ENCODE assay signal across 9 cellular contexts in genomic region chr7:156616269-156617202, GRCh38. TPM values are rescaled to one million over a fixed set of nuclear protein-coding genes. Genes with fewer than 3 reads are reported as not detected.
DNase-seq lines count a peak whose midpoint lies in the region; ATAC-seq and TF ChIP-seq lines count a peak whose summit lies in the region.
"Had no signal": no experiment of that assay in that cellular context is flagged by ENCODE, and none has a peak within 500 bp of the region (broad histone marks: within the 10 kb centered on the region; RNA-seq: fewer than 3 reads in every experiment).

No MANE protein-coding gene starts in this region.

- intact Hi-C loops in activated CD4-positive, alpha-beta memory T cell treated with anti-CD3 and anti-CD28 coated beads for 36 hours (cut with micrococcal nuclease): no loop called here
- intact Hi-C loops in right cardiac atrium (cut with DNase I) (no loop called here), ovary (cut with DNase I) (no loop called here)

- peak overlapping the region; percentile 22 for H3K4me3 Mint-ChIP-seq in activated CD4-positive, alpha-beta memory T cell treated with anti-CD3 and anti-CD28 coated beads for 36 hours
- H3K4me3 Mint-ChIP-seq: activated naive CD4-positive, alpha-beta T cell treated with anti-CD3 and anti-CD28 coated beads, Interleukin-2, amount 50 U/mL, for 24 hours had no signal

- peaks cover 26% of the 10 kb centered on the region for H3K4me1 Mint-ChIP-seq in activated CD4-positive, alpha-beta memory T cell treated with anti-CD3 and anti-CD28 coated beads for 36 hours (ENCODE audit: low read depth)

- no peaks in the 10 kb centered on the region for H3K36me3 ChIP-seq in ovary

- peak; percentile 45 for ATAC-seq in GM18502 (IDR thresholded peaks at IDR 0.05; ENCODE audit: poor library complexity, unreplicated experiment)
- peak; percentile 47 to 70 for ATAC-seq in right cardiac atrium
- no peak for ATAC-seq in GM19395 (IDR thresholded peaks at IDR 0.05; ENCODE audit: unreplicated experiment)

- no peaks in the 10 kb centered on the region for H3K9me3 ChIP-seq in right cardiac atrium (ENCODE audit: control insufficient read depth, low read length)
- peaks cover 0 to 7% of the 10 kb centered on the region in 2 donors for H3K9me3 ChIP-seq in ovary

- no peak for TF ChIP-seq EP300 in ovary (IDR thresholded peaks at IDR 0.05)

- H3K9me3 Mint-ChIP-seq in activated CD4-positive, alpha-beta memory T cell treated with anti-CD3 and anti-CD28 coated beads for 36 hours: peaks cover 6% of the 10 kb centered on the region

- no peak overlapping the region for H3K27ac Mint-ChIP-seq in activated CD4-positive, alpha-beta memory T cell treated with anti-CD3 and anti-CD28 coated beads for 36 hours
- H3K27ac Mint-ChIP-seq: activated naive CD4-positive, alpha-beta T cell treated with anti-CD3 and anti-CD28 coated beads, Interleukin-2, amount 50 U/mL, for 24 hours had no signal

- H3K27me3 ChIP-seq in right cardiac atrium (ENCODE audit: control insufficient read depth, insufficient read depth): no peaks in the 10 kb centered on the region
- H3K27me3 ChIP-seq in ovary: no peaks in the 10 kb centered on the region

- H3K4me1 ChIP-seq in right cardiac atrium (ENCODE audit: control insufficient read depth, insufficient read depth, low read length) (no peaks in the 10 kb centered on the region), ovary (ENCODE audit: insufficient read depth) (no peaks in the 10 kb centered on the region)

- TF ChIP-seq POLR2A in ovary (IDR thresholded peaks at IDR 0.05): no peak

- 5% methylated on average over 92 of the region's 92 CpGs for WGBS in right cardiac atrium
- WGBS in ovary, 3 donors: 6 to 15% (median 9%) methylated on average over 63 to 91 of the region's 92 CpGs

- peak; percentile 28 for DNase-seq in activated CD4-positive, alpha-beta memory T cell treated with anti-CD3 and anti-CD28 coated beads for 36 hours
- DNase-seq in right cardiac atrium: peak in 2 of 3 donors; percentile 23 to 40
- DNase-seq in ovary: no peak
- no peak for DNase-seq in occipital lobe (lab: John Stamatoyannopoulos, UW)
- no peak for DNase-seq in ureter (ENCODE audit: low spot score)
- no peak for DNase-seq in NCI-H1417 (lab: John Stamatoyannopoulos, UW)

- no peaks in the 10 kb centered on the region for H3K36me3 Mint-ChIP-seq in activated CD4-positive, alpha-beta memory T cell treated with anti-CD3 and anti-CD28 coated beads for 36 hours
- H3K36me3 Mint-ChIP-seq: activated naive CD4-positive, alpha-beta T cell treated with anti-CD3 and anti-CD28 coated beads, Interleukin-2, amount 50 U/mL, for 24 hours had no signal

- H3K4me3 ChIP-seq in right cardiac atrium (ENCODE audit: low read length) (peak overlapping the region; percentile 62), ovary (peak overlapping the region; percentile 9)

- CTCF ChIA-PET in activated CD4-positive, alpha-beta memory T cell treated with anti-CD3 and anti-CD28 coated beads for 36 hours (lab: Charles Lee): no interaction called here

- TF ChIP-seq CTCF in ovary (IDR thresholded peaks at IDR 0.05): no peak

- peaks cover 40% of the 10 kb centered on the region for H3K27me3 Mint-ChIP-seq in activated CD4-positive, alpha-beta memory T cell treated with anti-CD3 and anti-CD28 coated beads for 36 hours

- POLR2A ChIA-PET in activated CD4-positive, alpha-beta memory T cell treated with anti-CD3 and anti-CD28 coated beads for 36 hours (lab: Charles Lee): no interaction called here

- H3K27ac ChIP-seq in right cardiac atrium (ENCODE audit: low read length) (no peak overlapping the region), ovary (no peak overlapping the region)

RNA-seq across cellular contexts. Expression of gene RNF32, which starts 24.0 kb away (rescaled TPM):
- 1 to 10 TPM; 1.4 to 2.6 TPM for total RNA-seq in activated CD4-positive, alpha-beta memory T cell treated with anti-CD3 and anti-CD28 coated beads for 36 hours
- 1 to 10 TPM in 1 of 4 donors, under 1 TPM in 3; 0.47 to 1.3 (median 0.54) TPM for total RNA-seq in right cardiac atrium
- polyA plus RNA-seq in right cardiac atrium: 0.48 TPM
- 1 to 10 TPM in 5 of 7 donors, under 1 TPM in 2; 0.72 to 2.0 (median 1.6) TPM for total RNA-seq in ovary
- 1 to 10 TPM in 1 of 2 donors, under 1 TPM in 1; 0.93 to 2.3 TPM for polyA plus RNA-seq in ovary
- total RNA-seq in occipital lobe: 2.2 TPM
- 1.4 TPM for total RNA-seq in ureter

Comparison
In these comparisons a context has a peak if more than half of its experiments do, and no peak if none do; other contexts are left out.
1. DNase-seq: peak in activated CD4-positive, alpha-beta memory T cell treated with anti-CD3 and anti-CD28 coated beads for 36 hours (single experiment) and right cardiac atrium (2 of 3); none in ovary (0 of 5), occipital lobe (single experiment), ureter (single experiment) and NCI-H1417 (0 of 3).